ENCODE assay signal across 14 cellular contexts in the genomic region with DNA sequence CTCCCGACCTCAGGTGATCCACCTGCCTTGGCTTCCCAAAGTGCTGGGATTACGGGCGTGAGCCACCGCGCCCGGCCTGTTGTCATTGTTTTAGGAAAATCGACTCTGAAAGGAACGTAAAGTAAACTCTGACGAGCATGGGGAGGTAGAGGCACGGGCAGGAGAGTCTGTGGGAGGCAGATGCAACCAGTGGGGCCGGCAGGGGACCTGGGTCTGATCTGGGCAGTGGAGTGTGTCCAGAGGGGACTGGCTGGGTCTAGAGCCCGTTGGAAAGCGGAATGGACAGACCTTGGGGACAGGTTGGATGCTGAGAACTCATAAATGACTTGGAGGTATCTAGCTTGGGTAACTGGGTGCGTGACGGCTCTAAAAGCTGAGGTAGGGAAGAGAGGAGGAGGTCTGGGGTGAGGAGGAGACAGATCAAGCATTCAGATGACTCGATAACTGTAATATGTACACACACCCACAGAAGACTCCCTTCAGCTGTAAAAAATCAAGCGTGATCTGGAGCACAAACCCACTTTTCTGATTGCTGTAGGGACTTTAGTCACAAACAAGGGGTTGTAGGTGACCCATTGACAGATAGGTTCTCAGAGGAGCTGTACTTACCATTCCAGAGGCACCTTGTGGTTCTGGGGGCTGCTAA. TPM values are rescaled to one million over a fixed set of nuclear protein-coding genes. Genes with fewer than 3 reads are reported as not detected.
DNase-seq lines count a peak whose midpoint lies in the region; ATAC-seq and TF ChIP-seq lines count a peak whose summit lies in the region.
"Had no signal": no experiment of that assay in that cellular context is flagged by ENCODE, and none has a peak within 500 bp of the region (broad histone marks: within the 10 kb centered on the region; RNA-seq: fewer than 3 reads in every experiment).

No MANE protein-coding gene starts in this region.

- no peaks in the 10 kb centered on the region for H3K23me2 ChIP-seq in H9 (ENCODE audit: insufficient read length, low read depth, low read length, poor library complexity, severe bottlenecking)

- no CpG with 5 or more reads among the region's 17 CpGs for WGBS in H9 (ENCODE audit: extremely low coverage, insufficient read length, low lambda C conversion rate)
- WGBS in mesendoderm (ENCODE audit: extremely low coverage, insufficient coverage, low lambda C conversion rate) = no CpG with 5 or more reads among the region's 17 CpGs

- no peaks in the 10 kb centered on the region; the same call in 1 of the 2 replicates for H3K27me3 Mint-ChIP-seq in H9 (ENCODE audit: low read depth)
- no peaks in the 10 kb centered on the region for H3K27me3 Mint-ChIP-seq in WTC11 (ENCODE audit: low read depth)
- peaks cover 2% of the 10 kb centered on the region for H3K27me3 Mint-ChIP-seq in nephron progenitor cell (ENCODE audit: low read depth, poor library complexity)
- H3K27me3 Mint-ChIP-seq: memory B cell had no signal

- CTCF ChIA-PET in WTC11 (lab: Charles Lee) = interaction anchor here (1.3 kb wide), 1 partner anchor 83 kb away, joined by 4 read pairs; no protein-coding TSS in a partner anchor

- peak overlapping the region; percentile 59 to 86 (median 67); a peak in 5 of 7 replicates for H3K27ac Mint-ChIP-seq in H9
- H3K27ac Mint-ChIP-seq in WTC11 = peak overlapping the region; percentile 24
- peak overlapping the region; percentile 46 for H3K27ac Mint-ChIP-seq in stimulated activated effector memory CD8-positive, alpha-beta T cell treated with anti-CD3 and anti-CD28 coated beads, Interleukin-12 subunit alpha, Interleukin-12 subunit beta, amount 100 ng/mL, for 72 hours
- no peak overlapping the region for H3K27ac Mint-ChIP-seq in nephron progenitor cell
- H3K27ac Mint-ChIP-seq: activated T-helper 2 cell treated with anti-CD3 and anti-CD28 coated beads, Interferon-gamma antibody, Interleukin-2, Interleukin-4, amounts not matched to agents 10 μg/mL and 5 μg/mL and 100 μg/mL, durations not matched to agents 14 hours and 24 hours and 36 hours had no signal

- H3K79me2 ChIP-seq in H9 (ENCODE audit: insufficient read depth, low read length) = no peaks in the 10 kb centered on the region; the same call in 1 of the 2 replicates
- peaks cover 6% of the 10 kb centered on the region for H3K79me2 ChIP-seq in mesendoderm (ENCODE audit: control insufficient read depth, insufficient read depth, low read length)

- no peaks in the 10 kb centered on the region for H3K9me3 Mint-ChIP-seq in H9
- H3K9me3 Mint-ChIP-seq in WTC11 = no peaks in the 10 kb centered on the region
- H3K9me3 Mint-ChIP-seq in stimulated activated effector memory CD8-positive, alpha-beta T cell treated with anti-CD3 and anti-CD28 coated beads, Interleukin-12 subunit alpha, Interleukin-12 subunit beta, amount 100 ng/mL, for 72 hours = no peaks in the 10 kb centered on the region
- no peaks in the 10 kb centered on the region for H3K9me3 Mint-ChIP-seq in nephron progenitor cell
- H3K9me3 Mint-ChIP-seq: activated T-helper 2 cell treated with anti-CD3 and anti-CD28 coated beads, Interferon-gamma antibody, Interleukin-2, Interleukin-4, amounts not matched to agents 10 μg/mL and 5 μg/mL and 100 μg/mL, durations not matched to agents 14 hours and 24 hours and 36 hours; memory B cell had no signal

- H4K5ac ChIP-seq in H9 (ENCODE audit: insufficient read length, low read depth, low read length) (no peak overlapping the region), mesendoderm (ENCODE audit: low read length) (no peak overlapping the region)

- H3K4me1 Mint-ChIP-seq in H9 (peaks cover 36 to 47% of the 10 kb centered on the region in 2 experiments), WTC11 (peaks cover 30% of the 10 kb centered on the region), nephron progenitor cell (peaks cover 82% of the 10 kb centered on the region)
- peaks cover 61% of the 10 kb centered on the region for H3K4me1 Mint-ChIP-seq in stimulated activated effector memory CD8-positive, alpha-beta T cell treated with anti-CD3 and anti-CD28 coated beads, Interleukin-12 subunit alpha, Interleukin-12 subunit beta, amount 100 ng/mL, for 72 hours

- H4K8ac ChIP-seq in H9 (replicated peaks; ENCODE audit: insufficient read length, low read depth, low read length) (no peak overlapping the region), mesendoderm (ENCODE audit: low read depth, low read length) (no peak overlapping the region)

- H2BK12ac ChIP-seq in H9 (ENCODE audit: insufficient read length, low read depth, low read length) = no peak overlapping the region

- peaks cover 3% of the 10 kb centered on the region for H3K36me3 ChIP-seq in mesendoderm (ENCODE audit: control insufficient read depth, insufficient read depth, low read length)
- H3K36me3 ChIP-seq in ascending aorta = peaks cover 21 to 27% of the 10 kb centered on the region in 2 donors

- H3K23ac ChIP-seq in H9 (ENCODE audit: insufficient read length, low read depth, low read length) (no peak overlapping the region), mesendoderm (ENCODE audit: low read length) (no peak overlapping the region)

- H2AFZ ChIP-seq in H9 (ENCODE audit: low read length) = no peak overlapping the region

- no peak overlapping the region for H3K18ac ChIP-seq in H9 (ENCODE audit: insufficient read length, low read depth, low read length)
- no peak overlapping the region for H3K18ac ChIP-seq in mesendoderm (ENCODE audit: low read length)

- H3K4me1 ChIP-seq in H9 (ENCODE audit: insufficient read depth, low read length) (no peaks in the 10 kb centered on the region), mesendoderm (ENCODE audit: control insufficient read depth, low read depth, low read length) (peaks cover 20% of the 10 kb centered on the region), ascending aorta (peaks cover 16 to 42% of the 10 kb centered on the region in 2 donors)
- H3K4me1 ChIP-seq: HAP-1 had no signal

- no peak overlapping the region for H2BK15ac ChIP-seq in H9 (ENCODE audit: low read depth, low read length)
- no peak overlapping the region for H2BK15ac ChIP-seq in mesendoderm (replicated peaks; ENCODE audit: low read depth)

- POLR2A ChIA-PET in WTC11 (lab: Charles Lee) = no interaction called here

- H3K4me3 ChIP-seq in mesendoderm (ENCODE audit: low read length) = no peak overlapping the region
- H3K4me3 ChIP-seq in ascending aorta = no peak overlapping the region
- H3K4me3 ChIP-seq: HAP-1 had no signal

- no peaks in the 10 kb centered on the region for H3K27me3 ChIP-seq in H9 (ENCODE audit: insufficient read depth, low read length)
- no peaks in the 10 kb centered on the region for H3K27me3 ChIP-seq in mesendoderm (ENCODE audit: insufficient read depth, low read length, poor library complexity)
- no peaks in the 10 kb centered on the region for H3K27me3 ChIP-seq in ascending aorta

- TF ChIP-seq CTCF in H9 (conservative IDR thresholded peaks at IDR 0.05) (no peak), WTC11 (IDR thresholded peaks at IDR 0.05) (no peak), nephron progenitor cell (IDR thresholded peaks at IDR 0.05) (no peak), ascending aorta (IDR thresholded peaks at IDR 0.05) (no peak)

- H3K27ac ChIP-seq in H9 (ENCODE audit: insufficient read length, low read depth, low read length) = no peak overlapping the region
- no peak overlapping the region for H3K27ac ChIP-seq in mesendoderm (ENCODE audit: low read depth, low read length)
- no peak overlapping the region for H3K27ac ChIP-seq in ascending aorta

- H3K4me2 ChIP-seq in H9 (ENCODE audit: insufficient read depth, insufficient read length, low read length) (no peak overlapping the region), mesendoderm (ENCODE audit: low read length) (no peak overlapping the region)

- H2BK20ac ChIP-seq in H9 (ENCODE audit: low read depth, low read length, poor library complexity, severe bottlenecking) = no peak overlapping the region

- no peak overlapping the region for H2BK120ac ChIP-seq in H9 (ENCODE audit: low read depth, low read length, poor library complexity, severe bottlenecking)
- H2BK120ac ChIP-seq in mesendoderm (ENCODE audit: low read depth, low read length) = no peak overlapping the region

- DNase-seq in H9 = no peak
- DNase-seq in WTC11 (ENCODE audit: low spot score) = no peak
- no peak for DNase-seq in mesendoderm
- DNase-seq in stimulated activated effector memory CD8-positive, alpha-beta T cell treated with anti-CD3 and anti-CD28 coated beads, Interleukin-12 subunit alpha, Interleukin-12 subunit beta, amount 100 ng/mL, for 72 hours (ENCODE audit: low spot score in 2 of 2) = no peak
- DNase-seq in nephron progenitor cell = no peak
- no peak for DNase-seq in ascending aorta (ENCODE audit: low spot score in 2 of 2)
- no peak for DNase-seq in kidney tubule cell (ENCODE audit: low spot score)
- DNase-seq: GF-D8 had no signal

- H3K56ac ChIP-seq in H9 (ENCODE audit: insufficient read length, low read depth, low read length) = no peak overlapping the region
- H3K56ac ChIP-seq in mesendoderm (ENCODE audit: low read length) = no peak overlapping the region

- H3K9me3 ChIP-seq in H9 (ENCODE audit: control insufficient read depth, low read depth, low read length) (no peaks in the 10 kb centered on the region), ascending aorta (no peaks in the 10 kb centered on the region)
- H3K9me3 ChIP-seq: HAP-1 had no signal

- H4K20me1 ChIP-seq in H9 (ENCODE audit: control insufficient read depth, insufficient read depth, insufficient read length) = no peaks in the 10 kb centered on the region

- ATAC-seq in WTC11 = no peak
- no peak for ATAC-seq in stimulated activated effector memory CD8-positive, alpha-beta T cell treated with anti-CD3 and anti-CD28 coated beads, Interleukin-12 subunit alpha, Interleukin-12 subunit beta, amount 100 ng/mL, for 72 hours
- ATAC-seq: esophagus mucosa had no signal

- H2AK5ac ChIP-seq in H9 (ENCODE audit: insufficient read length, low read length) (no peak overlapping the region), mesendoderm (ENCODE audit: low read length) (peak overlapping the region; percentile 32)

- no peak overlapping the region for H3K4me3 Mint-ChIP-seq in H9
- no peak overlapping the region for H3K4me3 Mint-ChIP-seq in WTC11
- H3K4me3 Mint-ChIP-seq in stimulated activated effector memory CD8-positive, alpha-beta T cell treated with anti-CD3 and anti-CD28 coated beads, Interleukin-12 subunit alpha, Interleukin-12 subunit beta, amount 100 ng/mL, for 72 hours = no peak overlapping the region
- no peak overlapping the region for H3K4me3 Mint-ChIP-seq in nephron progenitor cell
- H3K4me3 Mint-ChIP-seq: memory B cell had no signal

- H3K79me1 ChIP-seq in H9 (ENCODE audit: insufficient read depth, low read depth, low read length, poor library complexity, severe bottlenecking) (no peaks in the 10 kb centered on the region), mesendoderm (ENCODE audit: low read length) (peaks cover 21% of the 10 kb centered on the region)

- no peak overlapping the region for H3K14ac ChIP-seq in H9 (ENCODE audit: insufficient read depth, low read length)

- H3K9ac ChIP-seq in H9 (ENCODE audit: extremely low read depth, insufficient read length, low read length) = no peak overlapping the region
- no peak overlapping the region for H3K9ac ChIP-seq in mesendoderm (ENCODE audit: low read length)

- peaks cover 12 to 30% (median 17%) of the 10 kb centered on the region in 3 experiments; a peak in 6 of 7 replicates for H3K36me3 Mint-ChIP-seq in H9 (ENCODE audit: insufficient read depth in 1 of 3, low read depth in 3 of 3)
- peaks cover 13% of the 10 kb centered on the region for H3K36me3 Mint-ChIP-seq in WTC11
- H3K36me3 Mint-ChIP-seq in stimulated activated effector memory CD8-positive, alpha-beta T cell treated with anti-CD3 and anti-CD28 coated beads, Interleukin-12 subunit alpha, Interleukin-12 subunit beta, amount 100 ng/mL, for 72 hours = peaks cover 49% of the 10 kb centered on the region
- H3K36me3 Mint-ChIP-seq in nephron progenitor cell (ENCODE audit: low read depth) = peaks cover 42% of the 10 kb centered on the region

- H3T11ph ChIP-seq in H9 (ENCODE audit: low read length) = no peak overlapping the region

- H3K4ac ChIP-seq in H9 (ENCODE audit: low read depth, low read length) = no peak overlapping the region
- no peak overlapping the region for H3K4ac ChIP-seq in mesendoderm (ENCODE audit: low read depth, low read length)

- intact Hi-C loops in ascending aorta (cut with DNase I) = no loop called here

- H4K91ac ChIP-seq in H9 (ENCODE audit: insufficient read length, low read depth, low read length) = no peak overlapping the region

- H2BK5ac ChIP-seq in H9 (ENCODE audit: insufficient read length, low read length) (no peak overlapping the region), mesendoderm (ENCODE audit: low read length) (no peak overlapping the region)

RNA-seq across cellular contexts. Expression of gene MANBAL, which starts 22.4 kb away (rescaled TPM):
- 40.3 and 40.7 TPM in 2 replicates for total RNA-seq in H9 (2021)
- 41.7 to 48.6 TPM (median 48.5 TPM) in 3 replicates for total RNA-seq in WTC11 (2021)
- polyA plus RNA-seq in mesendoderm (2013, experiment 1 of 2) = 53.9 TPM
- polyA plus RNA-seq in mesendoderm (2013, experiment 2 of 2) = 53.4 TPM
- total RNA-seq in ascending aorta = 70.2 TPM

RNA-seq across cellular contexts. Expression of gene SRC, which starts 34.1 kb away (rescaled TPM):
- total RNA-seq in H9 (2021) (37.5 and 44.5 TPM in 2 replicates), WTC11 (2021) (27.4 to 33.3 TPM (median 30.4 TPM) in 3 replicates), ascending aorta (67.4 TPM)
- 18.4 TPM for polyA plus RNA-seq in mesendoderm (2013, experiment 1 of 2)
- 19.3 TPM for polyA plus RNA-seq in mesendoderm (2013, experiment 2 of 2)

RNA-seq across cellular contexts. Expression of gene GHRH, which starts 50.2 kb away (rescaled TPM):
- total RNA-seq in H9 (2021) (0.68 TPM in 1 of 2 replicates, not detected in the other), WTC11 (2021) (0.74 TPM in 1 of 3 replicates, not detected in the others), ascending aorta (not detected)
- polyA plus RNA-seq in mesendoderm (2013, experiment 1 of 2) = not detected
- polyA plus RNA-seq in mesendoderm (2013, experiment 2 of 2) = not detected
- total RNA-seq: activated T-helper 2 cell treated with anti-CD3 and anti-CD28 coated beads, Interferon-gamma antibody, Interleukin-2, Interleukin-4, amounts not matched to agents 10 μg/mL and 5 μg/mL and 100 μg/mL, durations not matched to agents 14 hours and 24 hours and 36 hours; esophagus mucosa; MCF 10A; renal cortical epithelial cell had no signal
